In genomic region chr2:8409461-8410260, GRCh38 we compare ENCODE assay signal across 14 cellular contexts.
DNase-seq lines count a peak whose midpoint lies in the region; ATAC-seq and TF ChIP-seq lines count a peak whose summit lies in the region.
"Had no signal": no experiment of that assay in that cellular context is flagged by ENCODE, and none has a peak within 500 bp of the region (broad histone marks: within the 10 kb centered on the region; RNA-seq: fewer than 3 reads in every experiment).

No MANE protein-coding gene starts in this region.

- no peaks in the 10 kb centered on the region for H4K20me1 ChIP-seq in PC-3 (ENCODE audit: low read length)

- peaks cover 0 to 42% (median 11%) of the 10 kb centered on the region in 12 donors for H3K4me1 ChIP-seq in heart left ventricle
- peaks cover 12% of the 10 kb centered on the region for H3K4me1 ChIP-seq in PC-3 (ENCODE audit: insufficient read depth, low read length)
- H3K4me1 ChIP-seq in subcutaneous abdominal adipose tissue (ENCODE audit: control insufficient read depth in 5 of 5, insufficient read depth in 5 of 5, low read length in 5 of 5) = peaks cover 13 to 43% (median 39%) of the 10 kb centered on the region in 5 donors
- H3K4me1 ChIP-seq: foreskin keratinocyte, psoas muscle had no signal

- peak overlapping the region in 2 of 12 donors; percentile 13 to 61 for H3K27ac ChIP-seq in heart left ventricle
- H3K27ac ChIP-seq in PC-3 (ENCODE audit: low read length) = no peak overlapping the region
- H3K27ac ChIP-seq in subcutaneous abdominal adipose tissue (ENCODE audit: low read depth, low read length) = peak overlapping the region; percentile 71
- H3K27ac ChIP-seq: foreskin keratinocyte, psoas muscle had no signal

- no peak for TF ChIP-seq POLR2A in heart left ventricle (IDR thresholded peaks at IDR 0.05)

- WGBS in heart left ventricle, 4 donors = 72 to 83% (median 80%) methylated on average over 5 of the region's 5 CpGs

- H2AFZ ChIP-seq in PC-3 (ENCODE audit: low read length) = no peak overlapping the region

- BruUV-seq in PC-3 (replicated peaks; lab: Mats Ljungman, UMichigan) = no TSS peak

- H3K4me3 ChIP-seq in heart left ventricle (no peak overlapping the region), PC-3 (ENCODE audit: low read length) (no peak overlapping the region), fibroblast of the aortic adventitia (ENCODE audit: low read depth, low read length) (no peak overlapping the region), subcutaneous abdominal adipose tissue (ENCODE audit: low read depth in 1 of 5, low read length in 5 of 5) (no peak overlapping the region)
- H3K4me3 ChIP-seq: psoas muscle had no signal

- intact Hi-C loops in heart left ventricle (cut with DNase I) (no loop called here), cardiac septum (cut with DNase I) (no loop called here), PC-3 (cut with micrococcal nuclease) (no loop called here)

- no peaks in the 10 kb centered on the region for H3K36me3 ChIP-seq in heart left ventricle
- H3K36me3 ChIP-seq in PC-3 (ENCODE audit: low read depth, low read length) = no peaks in the 10 kb centered on the region
- H3K36me3 ChIP-seq in subcutaneous abdominal adipose tissue (ENCODE audit: control insufficient read depth in 5 of 5, insufficient read depth in 5 of 5, low read length in 5 of 5) = no peaks in the 10 kb centered on the region

- DNase-seq in heart left ventricle (no peak), cardiac septum (ENCODE audit: low spot score) (no peak), PC-3 (peak; percentile 59), fibroblast of the aortic adventitia (ENCODE audit: low read depth) (peak; percentile 13), hippocampal formation (lab: John Stamatoyannopoulos, UW) (no peak)
- DNase-seq: amygdala, foreskin keratinocyte, NCI-H1048, psoas muscle had no signal

- ATAC-seq in heart left ventricle (peak in 3 of 4 donors; percentile 72 to 79 (median 74)), PC-3 (peak; percentile 85), HG03432 (IDR thresholded peaks at IDR 0.05; ENCODE audit: unreplicated experiment) (no peak), HG02840 (IDR thresholded peaks at IDR 0.05; ENCODE audit: low FRiP score, unreplicated experiment) (no peak)
- ATAC-seq: foreskin keratinocyte, HCT116, Panc1 had no signal

- H3K4me2 ChIP-seq in PC-3 (ENCODE audit: low read length) = 0 out of 2 replicates have a peak overlapping the region, but pooled peaks have one; percentile 5

- H3K79me2 ChIP-seq in PC-3 (ENCODE audit: low read length) = no peaks in the 10 kb centered on the region

- H3K9ac ChIP-seq in PC-3 (ENCODE audit: low read length) (no peak overlapping the region), subcutaneous abdominal adipose tissue (ENCODE audit: low read length in 5 of 5) (peak overlapping the region in 1 of 5 donors; percentile 32)

- H3K9me2 ChIP-seq in PC-3 (replicated peaks; ENCODE audit: low read length) = no peaks in the 10 kb centered on the region

- H3K27me3 ChIP-seq in heart left ventricle (no peaks in the 10 kb centered on the region), PC-3 (ENCODE audit: low read length) (no peaks in the 10 kb centered on the region), subcutaneous abdominal adipose tissue (ENCODE audit: control insufficient read depth in 5 of 5, insufficient read depth in 4 of 5, low read length in 5 of 5) (no peaks in the 10 kb centered on the region)
- H3K27me3 ChIP-seq: foreskin keratinocyte had no signal

- H3K9me3 ChIP-seq in heart left ventricle (no peaks in the 10 kb centered on the region), PC-3 (ENCODE audit: low read length) (no peaks in the 10 kb centered on the region), subcutaneous abdominal adipose tissue (ENCODE audit: control insufficient read depth in 5 of 5, low read length in 5 of 5) (no peaks in the 10 kb centered on the region)
- H3K9me3 ChIP-seq: psoas muscle had no signal

- CTCF ChIA-PET in PC-3 (lab: Charles Lee) = no interaction called here

- TF ChIP-seq CTCF in heart left ventricle (IDR thresholded peaks at IDR 0.05) = no peak
- TF ChIP-seq CTCF in PC-3 (conservative IDR thresholded peaks at IDR 0.05; ENCODE audit: low read depth, low read length) = no peak
- no peak for TF ChIP-seq CTCF in fibroblast of the aortic adventitia (IDR thresholded peaks at IDR 0.05; ENCODE audit: insufficient read depth, low read length)

- no peaks in the 10 kb centered on the region for H3F3A ChIP-seq in PC-3 (ENCODE audit: low read length, unreplicated experiment)

- POLR2A ChIA-PET in PC-3 (lab: Charles Lee; ENCODE audit: unreplicated experiment) = no interaction called here

Comparison
In these comparisons a context has a peak if more than half of its experiments do, and no peak if none do; other contexts are left out.
1. ATAC-seq: peak in heart left ventricle (3 of 4) and PC-3 (single experiment); none in HG03432 (single experiment) and HG02840 (single experiment).
2. DNase-seq: peak in PC-3 (single experiment) and fibroblast of the aortic adventitia (single experiment); none in heart left ventricle (0 of 5), cardiac septum (single experiment) and hippocampal formation (0 of 2).